Comparison of ENCODE assay signal across 8 cellular contexts in genomic region chr6:5085638-5086293, GRCh38. TPM values are rescaled to one million over a fixed set of nuclear protein-coding genes. Genes with fewer than 3 reads are reported as not detected.
DNase-seq lines count a peak whose midpoint lies in the region; ATAC-seq and TF ChIP-seq lines count a peak whose summit lies in the region.

No MANE protein-coding gene starts in this region.

- peaks cover 7 to 28% (median 8%) of the 10 kb centered on the region in 3 donors for H3K27me3 Mint-ChIP-seq in immature natural killer cell (ENCODE audit: low read depth in 3 of 3)

- H3K36me3 ChIP-seq in BLaER1 (no peaks in the 10 kb centered on the region), ectodermal cell (ENCODE audit: control insufficient read depth, insufficient read depth, low read length) (no peaks in the 10 kb centered on the region), mucosa of descending colon (ENCODE audit: low read depth) (no peaks in the 10 kb centered on the region)

- H3K9me3 Mint-ChIP-seq in immature natural killer cell, result no peaks in the 10 kb centered on the region

- peak; percentile 18 for ATAC-seq in GM21619 (IDR thresholded peaks at IDR 0.05; ENCODE audit: unreplicated experiment)
- peak; percentile 60 for ATAC-seq in mucosa of descending colon
- no peak for ATAC-seq in GM18873 (IDR thresholded peaks at IDR 0.05; ENCODE audit: low FRiP score, unreplicated experiment)

- intact Hi-C loops in mucosa of descending colon (cut with DNase I, micrococcal nuclease), result no loop called here

- peak; percentile 20 for DNase-seq in NCI-H748 treated with DMSO at 0.1 percent for 48 hours (lab: John Stamatoyannopoulos, UW)
- peak; percentile 38 to 66 (median 58) for DNase-seq in mucosa of descending colon
- no peak for DNase-seq in immature natural killer cell
- DNase-seq in activated CD8-positive, alpha-beta memory T cell treated with anti-CD3 and anti-CD28 coated beads for 24 hours, result no peak

- no peak overlapping the region for H3K27ac ChIP-seq in BLaER1
- H3K27ac ChIP-seq in ectodermal cell (ENCODE audit: insufficient read depth, low read depth, low read length, poor library complexity, severe bottlenecking), result no peak overlapping the region

- H3K27me3 ChIP-seq in BLaER1 (peaks cover 61% of the 10 kb centered on the region), ectodermal cell (ENCODE audit: control insufficient read depth, insufficient read depth, low read length, poor library complexity, severe bottlenecking) (peaks cover 56% of the 10 kb centered on the region)

- H3K27ac Mint-ChIP-seq in immature natural killer cell, result no peak overlapping the region

- no peaks in the 10 kb centered on the region for H3K4me1 Mint-ChIP-seq in immature natural killer cell

- H3K36me3 Mint-ChIP-seq in immature natural killer cell, result peaks cover 0 to 4% (median 0%) of the 10 kb centered on the region in 3 donors

- H3K4me3 Mint-ChIP-seq in immature natural killer cell, result no peak overlapping the region

- H3K4me1 ChIP-seq in BLaER1 (peaks cover 34% of the 10 kb centered on the region), ectodermal cell (ENCODE audit: control insufficient read depth, insufficient read depth, low read length) (peaks cover 7% of the 10 kb centered on the region), mucosa of descending colon (ENCODE audit: low read depth) (peaks cover 8% of the 10 kb centered on the region)

- peaks cover 24% of the 10 kb centered on the region for H4K20me1 ChIP-seq in BLaER1

- H3K9me3 ChIP-seq in BLaER1 (peaks cover 8% of the 10 kb centered on the region; the same call in 1 of the 2 replicates), ectodermal cell (ENCODE audit: control insufficient read depth, low read length) (no peaks in the 10 kb centered on the region), mucosa of descending colon (no peaks in the 10 kb centered on the region)

- H3K4me2 ChIP-seq in BLaER1, result peak overlapping the region; percentile 99

- 3 to 4% methylated on average over 75 of the region's 75 CpGs for WGBS in ectodermal cell, 2 experiments

- TF ChIP-seq CTCF in mucosa of descending colon (IDR thresholded peaks at IDR 0.05), result no peak

- H3K4me3 ChIP-seq in BLaER1 (peak overlapping the region; percentile 72), ectodermal cell (ENCODE audit: insufficient read depth, low read depth, low read length) (peak overlapping the region; percentile 45), mucosa of descending colon (peak overlapping the region; percentile 17)

- peak overlapping the region; percentile 58 for H3K9ac ChIP-seq in BLaER1

RNA-seq across cellular contexts. Expression of gene PPP1R3G, which starts 0.6 kb away (rescaled TPM):
- polyA plus RNA-seq in ectodermal cell (2013, experiment 1 of 4), result 0.07 TPM
- polyA plus RNA-seq in ectodermal cell (2013, experiment 2 of 4), result 0.04 TPM
- not detected for polyA plus RNA-seq in ectodermal cell (2013, experiment 3 of 4)
- not detected for polyA plus RNA-seq in ectodermal cell (2013, experiment 4 of 4)
- 1 to 10 TPM in 1 of 3 donors, under 1 TPM in 2; 0.46 to 2.8 (median 0.55) TPM for total RNA-seq in mucosa of descending colon
- polyA plus RNA-seq in immature natural killer cell, result not detected

Comparison
In these comparisons a context has a peak if more than half of its experiments do, and no peak if none do; other contexts are left out.
1. H3K4me3 ChIP-seq: peak in every context shown above with its lines; median percentile 72 in BLaER1; 45 in ectodermal cell; 17 in mucosa of descending colon.
2. DNase-seq: peak in NCI-H748 treated with DMSO at 0.1 percent for 48 hours (single experiment) and mucosa of descending colon (3 of 3); none in immature natural killer cell (0 of 3) and activated CD8-positive, alpha-beta memory T cell treated with anti-CD3 and anti-CD28 coated beads for 24 hours (single experiment).